ENCODE assay signal across 8 cellular contexts in genomic region chr17:29145289-29146058, GRCh38. TPM values are rescaled to one million over a fixed set of nuclear protein-coding genes. Genes with fewer than 3 reads are reported as not detected.
DNase-seq lines count a peak whose midpoint lies in the region; ATAC-seq, FAIRE-seq and TF ChIP-seq lines count a peak whose summit lies in the region.

No MANE protein-coding gene starts in this region.

- H3K79me1 ChIP-seq in H1 (ENCODE audit: low read depth, low read length) = peaks cover 2% of the 10 kb centered on the region; the same call in 1 of the 2 replicates

- H3K27me3 ChIP-seq in HL-60 (ENCODE audit: insufficient read depth, poor library complexity, severe bottlenecking) = no peaks in the 10 kb centered on the region
- H3K27me3 ChIP-seq in H1 (replicated peaks in 1 of 4; ENCODE audit: control insufficient read depth in 3 of 4, extremely low read depth in 1 of 4, insufficient read depth in 3 of 4, low read length in 3 of 4) = no peaks in the 10 kb centered on the region

- CTCF ChIA-PET in H1 (lab: Charles Lee; ENCODE audit: partially characterized antibody) = interaction anchor here (0.6 to 34.4 kb wide), 24 partner anchors 10 to 396 kb away, joined by 3 to 731 read pairs (median 5); partner anchors contain the start of gene MYO18A

- no peaks in the 10 kb centered on the region for H3K36me3 ChIP-seq in H1 (ENCODE audit: control insufficient read depth in 2 of 4, insufficient read depth in 4 of 4, low read length in 3 of 4)

- H3K14ac ChIP-seq in H1 (ENCODE audit: insufficient read length) = no peak overlapping the region

- H3K9me3 ChIP-seq in H1 (ENCODE audit: insufficient read depth in 2 of 2, low read depth in 1 of 2, low read length in 1 of 2) = no peaks in the 10 kb centered on the region

- H4K5ac ChIP-seq in H1 (ENCODE audit: insufficient read length, low read depth, low read length) = no peak overlapping the region

- no peak overlapping the region for H4K91ac ChIP-seq in H1 (replicated peaks; ENCODE audit: insufficient read length, low read length)

- no peak overlapping the region for H2BK15ac ChIP-seq in H1 (ENCODE audit: low read length)

- ATAC-seq in HG03457 (IDR thresholded peaks at IDR 0.05; ENCODE audit: unreplicated experiment) = no peak

- no peak overlapping the region for H2BK20ac ChIP-seq in H1 (ENCODE audit: low read length)

- peak overlapping the region; percentile 36 for H3K27ac ChIP-seq in HL-60 (replicated peaks)
- H3K27ac ChIP-seq in H1 (ENCODE audit: low read depth, low read length) = no peak overlapping the region
- H3K27ac ChIP-seq in substantia nigra (ENCODE audit: low read depth, low read length, poor library complexity, severe bottlenecking) = peak overlapping the region; percentile 44

- TF ChIP-seq CTCF in GM12874 (IDR thresholded peaks at IDR 0.05; ENCODE audit: insufficient read depth, low read depth, low read length) = peak; percentile 77
- TF ChIP-seq CTCF in HL-60 (IDR thresholded peaks at IDR 0.05; ENCODE audit: insufficient read depth, low read length) = peak; percentile 60
- TF ChIP-seq CTCF in H1 (IDR thresholded peaks at IDR 0.05; ENCODE audit: control extremely low read depth in 1 of 3, insufficient read depth in 1 of 3, low read depth in 1 of 3, low read length in 3 of 3) = peak; percentile 54 to 86 (median 75)

- no peak overlapping the region for H3K23ac ChIP-seq in H1 (ENCODE audit: insufficient read length)

- DNase-seq in HL-60 (ENCODE audit: low read depth in 1 of 2, low spot score in 1 of 2) (peak in 1 of 2 experiments; percentile 87), NOMO-1 treated with dmso at 0.1 percent for 144 hours (lab: John Stamatoyannopoulos, UW; ENCODE audit: unreplicated experiment) (peak; percentile 70), H1 (ENCODE audit: low read depth in 1 of 2, low spot score in 2 of 2) (peak in 1 of 2 experiments; percentile 50), myocyte (ENCODE audit: low read depth) (peak; percentile 79), substantia nigra (lab: John Stamatoyannopoulos, UW) (peak in 32 of 49 donors; percentile 9 to 75 (median 44))
- DNase-seq in activated CD8-positive, alpha-beta memory T cell treated with anti-CD3 and anti-CD28 coated beads for 48 hours (ENCODE audit: low read depth in 2 of 3, low spot score in 2 of 3) = peak in 2 of 3 experiments; percentile 28 to 38

- H3K23me2 ChIP-seq in H1 (ENCODE audit: low read depth, low read length) = no peaks in the 10 kb centered on the region

- TF ChIP-seq RAD21 in H1 (IDR thresholded peaks at IDR 0.05 in 1 of 2, conservative IDR thresholded peaks at IDR 0.05 in 1 of 2; ENCODE audit: low read depth in 2 of 2, low read length in 2 of 2) = peak; percentile 74 to 76

- no peak overlapping the region for H3K9ac ChIP-seq in H1 (replicated peaks in 1 of 4; ENCODE audit: extremely low read depth in 1 of 4, low read depth in 3 of 4, low read length in 3 of 4)

- FAIRE-seq in H1 (lab: Jason Lieb, UNC) = peak; percentile 74

- H2BK5ac ChIP-seq in H1 (ENCODE audit: low read depth, low read length) = 0 out of 2 replicates have a peak overlapping the region, but pooled peaks have one; percentile 4

- H3K4me1 ChIP-seq in H1 (replicated peaks in 1 of 4; ENCODE audit: control insufficient read depth in 3 of 4, insufficient read depth in 4 of 4, low read length in 3 of 4) = peaks cover 7 to 20% (median 13%) of the 10 kb centered on the region in 4 experiments

- no peak overlapping the region for H3K56ac ChIP-seq in H1 (replicated peaks; ENCODE audit: insufficient read length, low read depth, low read length)

- H4K8ac ChIP-seq in H1 (ENCODE audit: extremely low read depth, insufficient read depth, low read length) = no peak overlapping the region

- no peak overlapping the region for H3K4me3 ChIP-seq in HL-60 (replicated peaks; ENCODE audit: insufficient read depth, low read length)
- H3K4me3 ChIP-seq in H1 (ENCODE audit: extremely low read depth in 1 of 4, insufficient read depth in 2 of 4, low read depth in 3 of 4, low read length in 4 of 4) = no peak overlapping the region

- POLR2A ChIA-PET in H1 (lab: Charles Lee; ENCODE audit: partially characterized antibody) = interaction anchor here (0.7 to 3.1 kb wide), 6 partner anchors 21 to 149 kb away, joined by 3 to 10 read pairs (median 4); partner anchors contain the start of gene NUFIP2

- H3K79me2 ChIP-seq in H1 (ENCODE audit: control insufficient read depth in 1 of 2, insufficient read depth in 2 of 2, low read length in 2 of 2) = 0 out of 4 replicates have a peak, but pooled peaks cover 0 to 3% of the 10 kb centered on the region in 2 experiments

- WGBS in H1 (ENCODE audit: extremely low coverage in 1 of 2, insufficient coverage in 1 of 2, insufficient read length in 1 of 2, insufficient replicate concordance in 2 of 2, low coverage in 1 of 2, low lambda C conversion rate in 2 of 2, missing lambda C conversion rate in 1 of 2), 2 experiments = 60% methylated on average over 12 of the region's 12 CpGs; no CpG with 5 or more reads in 1 of the 2 experiments

- peak overlapping the region; percentile 64; the same call in 1 of the 2 replicates for H2BK12ac ChIP-seq in H1 (ENCODE audit: low read depth, low read length)

- H2AK5ac ChIP-seq in H1 (ENCODE audit: low read depth, low read length) = no peak overlapping the region

- no peak for TF ChIP-seq POLR2A in H1 (IDR thresholded peaks at IDR 0.05; ENCODE audit: control extremely low read depth in 1 of 2, low read depth in 2 of 2, low read length in 2 of 2)

- H3K18ac ChIP-seq in H1 (ENCODE audit: extremely low read depth, low read length) = no peak overlapping the region

- H3K4me2 ChIP-seq in H1 (ENCODE audit: insufficient read depth in 1 of 2, low read depth in 2 of 2, low read length in 2 of 2) = no peak overlapping the region

- H2BK120ac ChIP-seq in H1 (replicated peaks; ENCODE audit: low read depth, low read length) = no peak overlapping the region

- no peak for TF ChIP-seq EP300 in H1 (IDR thresholded peaks at IDR 0.05; ENCODE audit: borderline replicate concordance in 1 of 2, low read depth in 2 of 2, low read length in 2 of 2)

- no peak overlapping the region for H2AFZ ChIP-seq in H1 (ENCODE audit: low read length)

- peaks cover 0 to 14% of the 10 kb centered on the region in 2 experiments for H4K20me1 ChIP-seq in H1 (replicated peaks in 1 of 2; ENCODE audit: control insufficient read depth in 1 of 2, insufficient read depth in 2 of 2, low read length in 2 of 2)

- H3K4ac ChIP-seq in H1 (replicated peaks; ENCODE audit: insufficient read length, low read depth, low read length) = peak overlapping the region; percentile 33

TF ChIP-seq in H1, 55 proteins besides CTCF, POLR2A, EP300 and RAD21:
- TF ChIP-seq NANOG (IDR thresholded peaks at IDR 0.05; ENCODE audit: insufficient read depth, low read depth, low read length, poor library complexity, severe bottlenecking) (no peak), EZH2 (IDR thresholded peaks at IDR 0.05; ENCODE audit: low read depth, low read length, severe bottlenecking) (no peak), TAF1 (IDR thresholded peaks at IDR 0.05; ENCODE audit: low read depth, low read length) (no peak), ZNF274 (IDR thresholded peaks at IDR 0.05; ENCODE audit: borderline replicate concordance, extremely low read depth, low read length) (no peak), RXRA (IDR thresholded peaks at IDR 0.05; ENCODE audit: insufficient read depth, low read depth, low read length) (no peak), CHD1 (IDR thresholded peaks at IDR 0.05; ENCODE audit: low read depth, low read length) (no peak), GTF2F1 (IDR thresholded peaks at IDR 0.05; ENCODE audit: borderline replicate concordance, low read depth, low read length) (no peak), POU5F1 (IDR thresholded peaks at IDR 0.05; ENCODE audit: low read depth, low read length) (no peak), TCF12 (IDR thresholded peaks at IDR 0.05; ENCODE audit: low read depth, low read length) (no peak), CBX5 (IDR thresholded peaks at IDR 0.05; ENCODE audit: low read depth, low read length) (no peak), NRF1 (IDR thresholded peaks at IDR 0.05; ENCODE audit: low read depth, low read length) (no peak), HDAC2 (IDR thresholded peaks at IDR 0.05; ENCODE audit: borderline replicate concordance in 1 of 2, low read depth in 2 of 2, low read length in 2 of 2) (no peak), JUND (IDR thresholded peaks at IDR 0.05; ENCODE audit: low read length) (no peak), SP2 (IDR thresholded peaks at IDR 0.05; ENCODE audit: low read length) (no peak), PHF8 (conservative IDR thresholded peaks at IDR 0.05; ENCODE audit: low read depth, low read length) (no peak), BCL11A (IDR thresholded peaks at IDR 0.05; ENCODE audit: low read depth in 2 of 2, low read length in 2 of 2) (no peak), BRCA1 (IDR thresholded peaks at IDR 0.05; ENCODE audit: low read depth, low read length) (no peak), POLR2AphosphoS5 (IDR thresholded peaks at IDR 0.05; ENCODE audit: low read depth, low read length) (no peak), MAFK (IDR thresholded peaks at IDR 0.05; ENCODE audit: low read depth, low read length) (no peak), MAX (IDR thresholded peaks at IDR 0.05) (no peak)

RNA-seq across cellular contexts. Expression of gene MYO18A, which starts 34.7 kb away (rescaled TPM):
- total RNA-seq in H1 (2021; fragmentation: NEBNext Ultra II Directional; extraction: Animal tissue kit (Norgen Biotek cat#: 25700)) = 36.6 and 43.8 TPM in 2 replicates
- 7.6 and 10.1 TPM in 2 replicates for polyA plus RNA-seq in H1 (2011; rRNA removed)
- polyA plus RNA-seq in H1 (2011; cell fraction: cytosol; rRNA removed) = 9.6 TPM
- 51.6 TPM for polyA plus RNA-seq in H1 (2011; cell fraction: nucleus; rRNA removed)
- 31.9 to 40.0 TPM (median 35.1 TPM) in 4 replicates for polyA plus RNA-seq in H1 (2012, experiment 1 of 2)
- 14.2 TPM for polyA plus RNA-seq in H1 (2012, experiment 2 of 2)
- 19.0 TPM for polyA plus RNA-seq in H1 (2013, experiment 1 of 2)
- 17.7 TPM for polyA plus RNA-seq in H1 (2013, experiment 2 of 2)
- polyA minus RNA-seq in H1 (2011; rRNA and poly(A)+ RNA removed) = 23.8 and 33.3 TPM in 2 replicates
- 17.5 TPM for polyA minus RNA-seq in H1 (2011; cell fraction: cytosol; rRNA and poly(A)+ RNA removed)
- polyA minus RNA-seq in H1 (2011; cell fraction: nucleus; rRNA and poly(A)+ RNA removed) = 36.3 TPM
- 167 and 209 TPM in 2 replicates for total RNA-seq in myocyte
- 78.9 TPM for polyA plus RNA-seq in myocyte (2012)
